Comparison of ENCODE assay signal across 1 cellular context in genomic region chr14:53355581-53356112, GRCh38.
TF ChIP-seq lines count a peak whose summit lies in the region.

No MANE protein-coding gene starts in this region.

TF ChIP-seq in HEK293, 187 proteins besides CTCF, POLR2A, EP300 and RAD21 (continued from another document):
- TF ChIP-seq, protein P1, sequence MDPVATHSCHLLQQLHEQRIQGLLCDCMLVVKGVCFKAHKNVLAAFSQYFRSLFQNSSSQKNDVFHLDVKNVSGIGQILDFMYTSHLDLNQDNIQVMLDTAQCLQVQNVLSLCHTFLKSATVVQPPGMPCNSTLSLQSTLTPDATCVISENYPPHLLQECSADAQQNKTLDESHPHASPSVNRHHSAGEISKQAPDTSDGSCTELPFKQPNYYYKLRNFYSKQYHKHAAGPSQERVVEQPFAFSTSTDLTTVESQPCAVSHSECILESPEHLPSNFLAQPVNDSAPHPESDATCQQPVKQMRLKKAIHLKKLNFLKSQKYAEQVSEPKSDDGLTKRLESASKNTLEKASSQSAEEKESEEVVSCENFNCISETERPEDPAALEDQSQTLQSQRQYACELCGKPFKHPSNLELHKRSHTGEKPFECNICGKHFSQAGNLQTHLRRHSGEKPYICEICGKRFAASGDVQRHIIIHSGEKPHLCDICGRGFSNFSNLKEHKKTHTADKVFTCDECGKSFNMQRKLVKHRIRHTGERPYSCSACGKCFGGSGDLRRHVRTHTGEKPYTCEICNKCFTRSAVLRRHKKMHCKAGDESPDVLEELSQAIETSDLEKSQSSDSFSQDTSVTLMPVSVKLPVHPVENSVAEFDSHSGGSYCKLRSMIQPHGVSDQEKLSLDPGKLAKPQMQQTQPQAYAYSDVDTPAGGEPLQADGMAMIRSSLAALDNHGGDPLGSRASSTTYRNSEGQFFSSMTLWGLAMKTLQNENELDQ (tag by site-specific recombination; IDR thresholded peaks at IDR 0.05; ENCODE audit: low read depth): no peak
- peak; percentile 87 for TF ChIP-seq ZNF600 (tag by site-specific recombination; IDR thresholded peaks at IDR 0.05)
